33 cellular contexts compared by ENCODE assay signal in genomic region chr4:159823743-159824142, GRCh38.
A peak's percentile ranks its signal among the peaks of the same experiment; 100 is the strongest.
DNase-seq lines count a peak whose midpoint lies in the region; TF ChIP-seq lines count a peak whose summit lies in the region.
"Had no signal": no experiment of that assay in that cellular context is flagged by ENCODE, and none has a peak within 500 bp of the region (broad histone marks: within the 10 kb centered on the region; RNA-seq: fewer than 3 reads in every experiment).

No MANE protein-coding gene starts in this region.

- no peaks in the 10 kb centered on the region for H4K20me1 ChIP-seq in mammary epithelial cell (ENCODE audit: insufficient read depth, low read length)

- H3K9ac ChIP-seq in mammary epithelial cell (ENCODE audit: insufficient read depth, low read length), result no peak overlapping the region
- H3K9ac ChIP-seq: GM23248 had no signal

- peak overlapping the region; percentile 18 for H3K4me2 ChIP-seq in mammary epithelial cell (ENCODE audit: insufficient read depth, low read depth, low read length)
- H3K4me2 ChIP-seq: PC-9 had no signal

- H3K4me3 ChIP-seq in mammary epithelial cell (replicated peaks in 1 of 3; ENCODE audit: insufficient read depth in 1 of 3, low read depth in 2 of 3, low read length in 3 of 3) (no peak overlapping the region), astrocyte of the spinal cord (ENCODE audit: low read depth, low read length) (no peak overlapping the region), adrenal gland (no peak overlapping the region)
- H3K4me3 ChIP-seq: dorsolateral prefrontal cortex, GM23248, lower lobe of right lung, PC-9, sigmoid colon, testis, vagina had no signal

- TF ChIP-seq POLR2A in adrenal gland (IDR thresholded peaks at IDR 0.05), result no peak

- H3K4me1 ChIP-seq in mammary epithelial cell (ENCODE audit: insufficient read depth, low read length) (peaks cover 6% of the 10 kb centered on the region), adrenal gland (replicated peaks in 1 of 2) (no peaks in the 10 kb centered on the region)
- H3K4me1 ChIP-seq: lower lobe of right lung, sigmoid colon, testis, vagina had no signal

- no peaks in the 10 kb centered on the region for H3K27me3 Mint-ChIP-seq in MCF 10A (ENCODE audit: insufficient read depth, unreplicated experiment)
- H3K27me3 Mint-ChIP-seq: activated CD4-positive, alpha-beta memory T cell treated with anti-CD3 and anti-CD28 coated beads, Interleukin-2, amount 10 ng/mL, durations not matched to agents 7 days and 5 days; activated naive CD4-positive, alpha-beta T cell treated with anti-CD3 and anti-CD28 coated beads, Interleukin-2, amount 50 U/mL, for 24 hours; CD4-positive, CD25-positive, alpha-beta regulatory T cell had no signal

- no peaks in the 10 kb centered on the region for H3K36me3 Mint-ChIP-seq in MCF 10A (ENCODE audit: insufficient read depth, unreplicated experiment)
- H3K36me3 Mint-ChIP-seq: activated naive CD4-positive, alpha-beta T cell treated with anti-CD3 and anti-CD28 coated beads, Interleukin-2, amount 50 U/mL, for 24 hours; CD4-positive, CD25-positive, alpha-beta regulatory T cell had no signal

- no TSS peak for BruUV-seq in mammary epithelial cell (replicated peaks; lab: Mats Ljungman, UMichigan)
- no TSS peak for BruUV-seq in MCF 10A (replicated peaks; lab: Mats Ljungman, UMichigan)

- in situ Hi-C loops in mammary epithelial cell (cut with MboI; ENCODE audit: low sequenced_read_pairs in 2 of 2), result no loop called here
- in situ Hi-C loops in astrocyte of the spinal cord (cut with HindIII; ENCODE audit: low sequenced_read_pairs), result no loop called here

- TF ChIP-seq CTCF in mammary epithelial cell (conservative IDR thresholded peaks at IDR 0.05 in 1 of 2, IDR thresholded peaks at IDR 0.05 in 1 of 2; ENCODE audit: extremely low read depth in 1 of 2, insufficient read depth in 1 of 2, low read depth in 1 of 2, low read length in 2 of 2) (no peak), MCF 10A (IDR thresholded peaks at IDR 0.05; ENCODE audit: unreplicated experiment) (no peak), astrocyte of the spinal cord (IDR thresholded peaks at IDR 0.05; ENCODE audit: low read depth, low read length) (no peak), adrenal gland (IDR thresholded peaks at IDR 0.05) (no peak)

- no peak overlapping the region for H2AFZ ChIP-seq in mammary epithelial cell (ENCODE audit: low read depth, low read length)
- H2AFZ ChIP-seq: GM23248, PC-9 had no signal

- H3K27ac ChIP-seq in mammary epithelial cell (ENCODE audit: insufficient read depth, low read depth, low read length) (no peak overlapping the region), adrenal gland (no peak overlapping the region)
- H3K27ac ChIP-seq: 22Rv1, dorsolateral prefrontal cortex, GM23248, lower lobe of right lung, PC-9, sigmoid colon, testis, vagina had no signal

- DNase-seq in mammary epithelial cell (peak; percentile 87), MCF 10A (ENCODE audit: unreplicated experiment) (no peak), astrocyte of the spinal cord (ENCODE audit: low read depth, low spot score) (peak; percentile 73), kidney tubule cell (ENCODE audit: low spot score) (peak; percentile 45), NK-92 (lab: John Stamatoyannopoulos, UW; ENCODE audit: unreplicated experiment) (no peak), NCI-H128 (lab: John Stamatoyannopoulos, UW; ENCODE audit: unreplicated experiment) (no peak), adrenal gland (no peak), COLO829 (ENCODE audit: low spot score) (no peak)
- DNase-seq: activated CD4-positive, alpha-beta memory T cell treated with anti-CD3 and anti-CD28 coated beads, Interleukin-2, amount 10 ng/mL, durations not matched to agents 7 days and 5 days; activated CD4-positive, CD25-positive, alpha-beta regulatory T cell treated with anti-CD3 and anti-CD28 coated beads, Interleukin-2, amount 50 U/mL, for 72 hours; anterior cingulate cortex; CD4-positive, CD25-positive, alpha-beta regulatory T cell; cerebellar nuclear complex; dorsolateral prefrontal cortex; glutamatergic neuron; GM23248; HFFc6; Karpas-422; kidney glomerular epithelial cell; lower lobe of right lung; NCI-H1092 treated with DMSO at 0.1 percent for 48 hours; NCI-H2029; NCI-H524 treated with DMSO at 0.1 percent for 48 hours; NK-92 treated with Interleukin-12 subunit alpha and Interleukin-12 subunit beta, amount 100 ng/mL, for 24 hours; PC-9; sigmoid colon; stimulated activated naive CD4-positive, alpha-beta T cell treated with Interleukin-2 at 50 U/mL for 16 hours; testis had no signal

- H3K9me3 Mint-ChIP-seq in MCF 10A (ENCODE audit: unreplicated experiment), result peaks cover 8% of the 10 kb centered on the region

- no peak overlapping the region for H3K4me3 Mint-ChIP-seq in MCF 10A (ENCODE audit: unreplicated experiment)
- H3K4me3 Mint-ChIP-seq: activated CD4-positive, alpha-beta memory T cell treated with anti-CD3 and anti-CD28 coated beads, Interleukin-2, amount 10 ng/mL, durations not matched to agents 7 days and 5 days; activated naive CD4-positive, alpha-beta T cell treated with anti-CD3 and anti-CD28 coated beads, Interleukin-2, amount 50 U/mL, for 24 hours; CD4-positive, CD25-positive, alpha-beta regulatory T cell; HFFc6; neural crest cell had no signal

- CTCF ChIA-PET in mammary epithelial cell (lab: Charles Lee; ENCODE audit: low non-redundant PET) (no interaction called here), MCF 10A (lab: Yijun Ruan, JAX) (no interaction called here)

- 46% methylated on average over 2 of the region's 2 CpGs for WGBS in mammary epithelial cell (ENCODE audit: low coverage, missing lambda C conversion rate)
- WGBS in adrenal gland, 4 donors, result 72 to 82% (median 78%) methylated on average over 2 of the region's 2 CpGs

- no peaks in the 10 kb centered on the region for H3K9me3 ChIP-seq in mammary epithelial cell (replicated peaks; ENCODE audit: insufficient read depth, low read length)
- H3K9me3 ChIP-seq in adrenal gland (replicated peaks in 1 of 3), result peaks cover 0 to 3% (median 0%) of the 10 kb centered on the region in 3 donors
- H3K9me3 ChIP-seq: lower lobe of right lung, sigmoid colon, testis, vagina had no signal

- H3K36me3 ChIP-seq in mammary epithelial cell (ENCODE audit: insufficient read depth, low read length) (no peaks in the 10 kb centered on the region), adrenal gland (replicated peaks in 1 of 2) (no peaks in the 10 kb centered on the region)
- H3K36me3 ChIP-seq: lower lobe of right lung, sigmoid colon, vagina had no signal

- H3K4me1 Mint-ChIP-seq in MCF 10A (ENCODE audit: insufficient read depth, unreplicated experiment), result no peaks in the 10 kb centered on the region
- H3K4me1 Mint-ChIP-seq: activated CD4-positive, alpha-beta memory T cell treated with anti-CD3 and anti-CD28 coated beads, Interleukin-2, amount 10 ng/mL, durations not matched to agents 7 days and 5 days; activated naive CD4-positive, alpha-beta T cell treated with anti-CD3 and anti-CD28 coated beads, Interleukin-2, amount 50 U/mL, for 24 hours; CD4-positive, CD25-positive, alpha-beta regulatory T cell had no signal

- H3K27me3 ChIP-seq in mammary epithelial cell (ENCODE audit: insufficient read depth, low read length), result peaks cover under 1% of the 10 kb centered on the region
- H3K27me3 ChIP-seq in adrenal gland, result no peaks in the 10 kb centered on the region
- H3K27me3 ChIP-seq: sigmoid colon, testis, vagina had no signal

- no peaks in the 10 kb centered on the region for H3K79me2 ChIP-seq in mammary epithelial cell (ENCODE audit: insufficient read depth, low read length)

- H3K27ac Mint-ChIP-seq in MCF 10A (ENCODE audit: low read depth, unreplicated experiment), result no peak overlapping the region
- H3K27ac Mint-ChIP-seq: activated CD4-positive, alpha-beta memory T cell treated with anti-CD3 and anti-CD28 coated beads, Interleukin-2, amount 10 ng/mL, durations not matched to agents 7 days and 5 days; activated naive CD4-positive, alpha-beta T cell treated with anti-CD3 and anti-CD28 coated beads, Interleukin-2, amount 50 U/mL, for 24 hours; activated T-helper 2 cell treated with anti-CD3 and anti-CD28 coated beads, Interferon-gamma antibody, Interleukin-2, Interleukin-4, amounts not matched to agents 10 μg/mL and 5 μg/mL and 100 μg/mL, durations not matched to agents 14 hours and 24 hours and 36 hours; CD4-positive, CD25-positive, alpha-beta regulatory T cell; HFFc6 had no signal

- dilution Hi-C loops in mammary epithelial cell (cut with HindIII; ENCODE audit: low sequenced_read_pairs), result no loop called here

- intact Hi-C loops in mammary epithelial cell (cut with micrococcal nuclease) (no loop called here), MCF 10A (cut with micrococcal nuclease) (no loop called here), adrenal gland (cut with DNase I) (no loop called here)

- POLR2A ChIA-PET in MCF 10A (lab: Yijun Ruan, JAX), result interaction anchor here (0.6 kb wide), 1 partner anchor 18 kb away, joined by 3 read pairs; no protein-coding TSS in a partner anchor

Comparison
In these comparisons a context has a peak if more than half of its experiments do, and no peak if none do; other contexts are left out.
1. DNase-seq: peak in mammary epithelial cell (single experiment), astrocyte of the spinal cord (single experiment) and kidney tubule cell (single experiment); none in MCF 10A (single experiment), NK-92 (single experiment), NCI-H128 (single experiment), adrenal gland (0 of 7) and COLO829 (single experiment).